In the genomic region with DNA sequence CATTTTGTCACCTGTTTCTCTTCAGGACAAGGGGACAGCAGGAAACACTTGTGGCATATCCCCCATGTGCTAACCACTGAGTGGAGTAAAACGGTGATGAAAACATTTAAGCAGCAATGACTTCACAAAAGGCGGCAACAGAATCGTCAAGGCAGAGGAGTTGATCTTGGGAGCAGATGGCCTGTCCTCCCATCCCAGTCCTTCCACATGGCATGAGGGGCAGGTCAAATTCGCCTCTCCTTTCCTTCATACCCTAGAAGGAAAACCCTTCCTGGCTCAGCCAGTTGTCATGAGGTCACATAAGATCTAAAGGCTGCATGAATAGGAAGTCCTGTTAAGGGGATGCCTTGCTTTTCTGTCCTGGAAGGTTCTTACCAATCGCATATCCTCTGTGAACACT, we compare ENCODE assay signal across 1 cellular context.
TF ChIP-seq lines count a peak whose summit lies in the region.

No MANE protein-coding gene starts in this region.

TF ChIP-seq in K562, 482 proteins besides CTCF, POLR2A, EP300 and RAD21:
- TF ChIP-seq FOXJ2 (tag; IDR thresholded peaks at IDR 0.05) (no peak), ARHGAP35 (IDR thresholded peaks at IDR 0.05; ENCODE audit: partially characterized antibody) (no peak), TAF9B (IDR thresholded peaks at IDR 0.05; ENCODE audit: partially characterized antibody) (no peak), RUNX1 (IDR thresholded peaks at IDR 0.05; ENCODE audit: low read depth) (no peak), ZNF280B (CRISPR knock-in tag; IDR thresholded peaks at IDR 0.05) (no peak), ZNF589 (CRISPR knock-in tag; IDR thresholded peaks at IDR 0.05; ENCODE audit: low read depth) (no peak), MED1 (CRISPR knock-in tag; IDR thresholded peaks at IDR 0.05; ENCODE audit: borderline replicate concordance) (no peak), ZNF583 (CRISPR knock-in tag; IDR thresholded peaks at IDR 0.05) (no peak), HNRNPUL1 (IDR thresholded peaks at IDR 0.05; ENCODE audit: low read length) (no peak), REST (CRISPR knock-in tag; IDR thresholded peaks at IDR 0.05; ENCODE audit: low read depth) (no peak)
